In the genomic region with DNA sequence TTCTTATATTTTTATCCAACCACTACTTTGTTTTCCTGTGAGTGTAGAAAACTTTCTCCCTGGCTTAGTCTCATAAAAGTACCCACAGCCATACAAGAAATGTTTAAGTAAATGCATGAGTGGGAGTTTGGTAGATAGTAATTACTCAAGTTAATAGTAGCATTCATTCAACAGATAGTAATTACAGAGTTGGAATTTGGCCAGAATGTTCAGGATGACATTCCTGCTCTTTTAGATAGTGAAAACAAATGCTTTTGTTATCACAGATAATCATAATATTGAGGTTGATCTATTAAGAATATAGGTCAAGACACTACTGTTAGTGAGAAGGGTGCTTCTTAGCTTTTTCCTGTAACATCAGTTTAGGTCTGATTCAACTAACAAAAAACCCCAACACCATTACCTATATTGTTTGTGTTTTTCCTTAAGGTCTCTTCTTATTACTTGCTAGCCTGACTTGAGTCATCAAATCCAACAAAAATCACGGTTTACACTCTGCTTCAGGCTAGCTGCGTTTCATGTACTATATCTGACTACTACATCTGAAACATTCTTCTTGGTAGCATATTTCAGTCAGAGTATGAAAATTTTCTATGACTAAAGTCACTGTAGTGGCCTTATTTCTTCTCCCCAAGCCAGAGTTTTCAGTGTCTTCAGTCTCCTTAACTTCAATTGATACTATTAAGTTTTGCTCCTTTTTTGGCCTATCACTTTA, we compare ENCODE assay signal across 20 cellular contexts.
A peak's percentile ranks its signal among the peaks of the same experiment; 100 is the strongest.
DNase-seq lines count a peak whose midpoint lies in the region; ATAC-seq, FAIRE-seq and TF ChIP-seq lines count a peak whose summit lies in the region.
"Had no signal": no experiment of that assay in that cellular context is flagged by ENCODE, and none has a peak within 500 bp of the region (broad histone marks: within the 10 kb centered on the region; RNA-seq: fewer than 3 reads in every experiment).

No MANE protein-coding gene starts in this region.

- WGBS in GM12878 (ENCODE audit: insufficient coverage, insufficient replicate concordance, low lambda C conversion rate, missing lambda C conversion rate): 3% methylated on average over 2 of the region's 2 CpGs

- peaks cover 0 to 3% of the 10 kb centered on the region in 2 experiments; a peak in 1 of 4 replicates for H3K36me3 ChIP-seq in GM12878 (ENCODE audit: control insufficient read depth in 2 of 2, insufficient read depth in 2 of 2, low read length in 1 of 2)
- H3K36me3 ChIP-seq: suprapubic skin had no signal

- H3K9ac ChIP-seq in GM12878 (ENCODE audit: control insufficient read depth, insufficient read depth, low read length): no peak overlapping the region; the same call in 1 of the 2 replicates
- H3K9ac ChIP-seq: GM23248 had no signal

- H3K4me3 ChIP-seq in GM12878: no peak overlapping the region
- H3K4me3 ChIP-seq: GM23248, suprapubic skin had no signal

- intact Hi-C loops in GM12878 (cut with micrococcal nuclease; ENCODE audit: unreplicated experiment): no loop called here

- SMC1A ChIA-PET in GM12878 (lab: Charles Lee; ENCODE audit: uncharacterized antibody, unreplicated experiment): interaction anchor here (1.0 to 1.8 kb wide), 3 partner anchors 9 to 207 kb away, joined by 3 to 4 read pairs (median 3); no protein-coding TSS in a partner anchor

- no peak for TF ChIP-seq EP300 in GM12878 (IDR thresholded peaks at IDR 0.05; ENCODE audit: borderline replicate concordance in 1 of 2, control insufficient read depth in 1 of 2, low read depth in 2 of 2, low read length in 2 of 2)

- no peaks in the 10 kb centered on the region for H3K27me3 ChIP-seq in GM12878 (replicated peaks in 1 of 2; ENCODE audit: control insufficient read depth in 2 of 2, insufficient read depth in 2 of 2, low read length in 1 of 2)
- H3K27me3 ChIP-seq: suprapubic skin had no signal

- H3K27ac ChIP-seq in GM12878 (ENCODE audit: control insufficient read depth, insufficient read depth): peak overlapping the region; percentile 46; the same call in 1 of the 2 replicates
- H3K27ac ChIP-seq: C4-2B, GM23248, suprapubic skin, WERI-Rb-1 had no signal

- ATAC-seq in GM19351 (IDR thresholded peaks at IDR 0.05; ENCODE audit: unreplicated experiment) (peak; percentile 53), HG02884 (IDR thresholded peaks at IDR 0.05; ENCODE audit: unreplicated experiment) (peak; percentile 79), GM12878 (peak; percentile 47), HG03108 (IDR thresholded peaks at IDR 0.05; ENCODE audit: unreplicated experiment) (no peak)
- ATAC-seq: T-cell had no signal

- FAIRE-seq in GM12878 (lab: Jason Lieb, UNC): no peak

- DNase-seq in NCI-H748 (lab: John Stamatoyannopoulos, UW; ENCODE audit: unreplicated experiment) (peak; percentile 37), NCI-H748 treated with DMSO at 0.1 percent for 48 hours (lab: John Stamatoyannopoulos, UW) (no peak), GM12878 (ENCODE audit: low read depth, low spot score) (no peak), activated gamma-delta T cell treated with Interleukin-2 at 50 U/mL for 16 hours (no peak), NAMALWA (ENCODE audit: low spot score) (no peak)
- DNase-seq: 8988T; activated CD8-positive, alpha-beta memory T cell treated with anti-CD3 and anti-CD28 coated beads, Interleukin-2, amount 50 U/mL, for 48 hours; amniotic stem cell; DND-41; GM23248; mammary epithelial cell; NCI-H524 treated with DMSO at 0.1 percent for 48 hours; nephron progenitor cell; T-cell; WERI-Rb-1 had no signal

- H3K4me1 ChIP-seq in GM12878 (ENCODE audit: control insufficient read depth, insufficient read depth, low read length): peaks cover 13% of the 10 kb centered on the region
- H3K4me1 ChIP-seq: suprapubic skin had no signal

- TF ChIP-seq RAD21 in GM12878 (IDR thresholded peaks at IDR 0.05; ENCODE audit: insufficient read depth, low read depth, low read length): no peak

- no peak overlapping the region for H2AFZ ChIP-seq in GM12878 (ENCODE audit: control insufficient read depth, low read depth, low read length)
- H2AFZ ChIP-seq: GM23248 had no signal

- RAD21 ChIA-PET in GM12878 (lab: Charles Lee; ENCODE audit: unreplicated experiment): interaction anchor here (1.6 kb wide), 1 partner anchor 13 kb away, joined by 5 read pairs; no protein-coding TSS in a partner anchor

- no peak overlapping the region for H3K4me2 ChIP-seq in GM12878 (ENCODE audit: control insufficient read depth, insufficient read depth)

- in situ Hi-C loops in GM12878 (cut with MboI): loop anchor here (5.0 to 25.0 kb wide), 3 partner anchors 241 to 691 kb away; a partner anchor contains a TSS

- no peak for TF ChIP-seq POLR2A in GM12878 (IDR thresholded peaks at IDR 0.05; ENCODE audit: low read depth, low read length)

- TF ChIP-seq CTCF in GM12878 (IDR thresholded peaks at IDR 0.05 in 2 of 3, conservative IDR thresholded peaks at IDR 0.05 in 1 of 3; ENCODE audit: control insufficient read depth in 2 of 3, extremely low read depth in 1 of 3, insufficient read depth in 1 of 3, low read depth in 3 of 3, low read length in 3 of 3): no peak

- no peaks in the 10 kb centered on the region for H3K9me3 ChIP-seq in GM12878 (replicated peaks; ENCODE audit: control insufficient read depth, insufficient read depth, low read length)
- H3K9me3 ChIP-seq: suprapubic skin had no signal

- CTCF ChIA-PET in GM12878 (lab: Yijun Ruan, JAX): no interaction called here

- POLR2A ChIA-PET in GM12878 (lab: Charles Lee): no interaction called here

- H4K20me1 ChIP-seq in GM12878 (ENCODE audit: control insufficient read depth, insufficient read depth): no peaks in the 10 kb centered on the region

- H3K79me2 ChIP-seq in GM12878 (ENCODE audit: control insufficient read depth, insufficient read depth, low read length): no peaks in the 10 kb centered on the region; the same call in 1 of the 2 replicates

- no TSS peak for BruUV-seq in GM12878 (replicated peaks; lab: Mats Ljungman, UMichigan)

TF ChIP-seq in GM12878, 131 proteins besides CTCF, POLR2A, EP300 and RAD21:
- TF ChIP-seq JUNB (IDR thresholded peaks at IDR 0.05) (peak; percentile 48), ZNF207 (IDR thresholded peaks at IDR 0.05; ENCODE audit: borderline replicate concordance) (no peak), RUNX3 (IDR thresholded peaks at IDR 0.05; ENCODE audit: low read length) (peak; percentile 16; the same call in 1 of the 2 replicates)
TF ChIP-seq in GM12878: peak in this region for 2.
